ENCODE assay signal across 8 cellular contexts in genomic region chr10:33193057-33193866, GRCh38.
A peak's percentile ranks its signal among the peaks of the same experiment; 100 is the strongest.
DNase-seq lines count a peak whose midpoint lies in the region; ATAC-seq and TF ChIP-seq lines count a peak whose summit lies in the region.

No MANE protein-coding gene starts in this region.

- H3K4me3 ChIP-seq in OCI-LY7 (ENCODE audit: low read depth, low read length, poor library complexity, severe bottlenecking) (no peak overlapping the region), fibroblast of lung (replicated peaks in 1 of 4; ENCODE audit: control extremely low read depth in 1 of 4, insufficient read depth in 1 of 4, low read depth in 3 of 4, low read length in 4 of 4) (no peak overlapping the region)

- peak; percentile 94 for ATAC-seq in GM19351 (IDR thresholded peaks at IDR 0.05; ENCODE audit: unreplicated experiment)

- H3K27me3 ChIP-seq in fibroblast of lung (ENCODE audit: control insufficient read depth, insufficient read depth, low read length), result no peaks in the 10 kb centered on the region

- no peaks in the 10 kb centered on the region for H3K9me3 ChIP-seq in OCI-LY7 (ENCODE audit: low read length)
- no peaks in the 10 kb centered on the region for H3K9me3 ChIP-seq in fibroblast of lung (ENCODE audit: control insufficient read depth, insufficient read depth, low read depth, low read length)

- H3K27ac ChIP-seq in OCI-LY7 (ENCODE audit: low read depth, low read length, poor library complexity, severe bottlenecking) (no peak overlapping the region), fibroblast of lung (ENCODE audit: insufficient read depth, low read length) (peak overlapping the region; percentile 36)

- H2AFZ ChIP-seq in OCI-LY7 (ENCODE audit: low read length), result peak overlapping the region; percentile 26; the same call in 1 of the 2 replicates
- no peak overlapping the region for H2AFZ ChIP-seq in fibroblast of lung (ENCODE audit: low read length)

- peaks cover 12% of the 10 kb centered on the region for H3K4me1 Mint-ChIP-seq in CD14-positive monocyte
- peaks cover 6% of the 10 kb centered on the region for H3K4me1 Mint-ChIP-seq in activated T-cell treated with anti-CD3 and anti-CD28 coated beads, Interleukin-2, amount 50 U/mL, for 24 hours (ENCODE audit: low read depth)
- H3K4me1 Mint-ChIP-seq in nephron, result peaks cover 50% of the 10 kb centered on the region

- intact Hi-C loops in CD14-positive monocyte (cut with micrococcal nuclease) (loop anchor here (5.0 kb wide), 1 partner anchor 1444 kb away; no protein-coding TSS in a partner anchor), OCI-LY7 (cut with micrococcal nuclease; ENCODE audit: unreplicated experiment) (loop anchor here (5.0 kb wide), 1 partner anchor 1444 kb away; no protein-coding TSS in a partner anchor)

- POLR2A ChIA-PET in OCI-LY7 (lab: Charles Lee), result interaction anchor here (0.6 to 1.6 kb wide), 3 partner anchors 13 to 254 kb away, joined by 3 to 4 read pairs (median 4); no protein-coding TSS in a partner anchor

- DNase-seq in CD14-positive monocyte (ENCODE audit: low spot score), result peak; percentile 59
- peak; percentile 34 for DNase-seq in HK-2 (ENCODE audit: unreplicated experiment)
- peak; percentile 78 for DNase-seq in OCI-LY7 (ENCODE audit: low spot score)
- DNase-seq in activated T-cell treated with anti-CD3 and anti-CD28 coated beads, Interleukin-2, amount 50 U/mL, for 24 hours, result peak; percentile 75
- peak; percentile 85 to 93 for DNase-seq in fibroblast of lung (ENCODE audit: low read depth in 2 of 2)
- peak; percentile 19 to 72 (median 55) for DNase-seq in stimulated activated naive CD4-positive, alpha-beta T cell (lab: John Stamatoyannopoulos, UW)

- H4K20me1 ChIP-seq in OCI-LY7 (ENCODE audit: insufficient read depth, low read length) (no peaks in the 10 kb centered on the region), fibroblast of lung (ENCODE audit: control insufficient read depth, extremely low read depth, insufficient read depth, low read length) (no peaks in the 10 kb centered on the region)

- CTCF ChIA-PET in OCI-LY7 (lab: Charles Lee; ENCODE audit: unreplicated experiment), result interaction anchor here (0.9 kb wide), 1 partner anchor 10 kb away, joined by 3 read pairs; no protein-coding TSS in a partner anchor

- H3K4me3 Mint-ChIP-seq in CD14-positive monocyte (peak overlapping the region in 1 of 2 donors; percentile 31), nephron (no peak overlapping the region)
- no peak overlapping the region for H3K4me3 Mint-ChIP-seq in activated T-cell treated with anti-CD3 and anti-CD28 coated beads, Interleukin-2, amount 50 U/mL, for 24 hours

- peaks cover 4% of the 10 kb centered on the region for H3K4me1 ChIP-seq in OCI-LY7 (ENCODE audit: insufficient read depth, low read length, poor library complexity, severe bottlenecking)
- H3K4me1 ChIP-seq in fibroblast of lung (ENCODE audit: control insufficient read depth, extremely low read depth, insufficient read depth, low read length), result peaks cover 27% of the 10 kb centered on the region

- H3K9me3 Mint-ChIP-seq in CD14-positive monocyte (no peaks in the 10 kb centered on the region), nephron (no peaks in the 10 kb centered on the region)
- no peaks in the 10 kb centered on the region for H3K9me3 Mint-ChIP-seq in activated T-cell treated with anti-CD3 and anti-CD28 coated beads, Interleukin-2, amount 50 U/mL, for 24 hours

- no peak overlapping the region for H3K27ac Mint-ChIP-seq in CD14-positive monocyte
- no peak overlapping the region for H3K27ac Mint-ChIP-seq in activated T-cell treated with anti-CD3 and anti-CD28 coated beads, Interleukin-2, amount 50 U/mL, for 24 hours
- peak overlapping the region; percentile 77 to 96 (median 90) for H3K27ac Mint-ChIP-seq in nephron

- no TSS peak for BruUV-seq in OCI-LY7 (replicated peaks; lab: Mats Ljungman, UMichigan)

- no peaks in the 10 kb centered on the region for H3K36me3 Mint-ChIP-seq in CD14-positive monocyte
- H3K36me3 Mint-ChIP-seq in activated T-cell treated with anti-CD3 and anti-CD28 coated beads, Interleukin-2, amount 50 U/mL, for 24 hours (ENCODE audit: low read depth), result no peaks in the 10 kb centered on the region
- H3K36me3 Mint-ChIP-seq in nephron (ENCODE audit: low read depth), result peaks cover 65% of the 10 kb centered on the region

- H3K9ac ChIP-seq in fibroblast of lung (ENCODE audit: insufficient read depth, low read length), result no peak overlapping the region

- H3K9me2 ChIP-seq in OCI-LY7 (ENCODE audit: insufficient read depth, low read length), result no peaks in the 10 kb centered on the region

- no peaks in the 10 kb centered on the region for H3K36me3 ChIP-seq in OCI-LY7 (ENCODE audit: insufficient read depth, low read length)
- H3K36me3 ChIP-seq in fibroblast of lung (ENCODE audit: control insufficient read depth, insufficient read depth, low read length), result peaks cover 10% of the 10 kb centered on the region

- TF ChIP-seq CTCF in CD14-positive monocyte (IDR thresholded peaks at IDR 0.05) (peak; percentile 63), OCI-LY7 (conservative IDR thresholded peaks at IDR 0.05; ENCODE audit: low read length) (peak; percentile 92), fibroblast of lung (conservative IDR thresholded peaks at IDR 0.05 in 1 of 2, IDR thresholded peaks at IDR 0.05 in 1 of 2; ENCODE audit: low read depth in 1 of 2, low read length in 2 of 2) (peak; percentile 66 to 75), nephron (IDR thresholded peaks at IDR 0.05; ENCODE audit: unreplicated experiment in 3 of 3) (peak; percentile 68 to 87 (median 79))

- no peaks in the 10 kb centered on the region for H3K79me2 ChIP-seq in OCI-LY7 (ENCODE audit: insufficient read depth, low read depth, low read length)
- H3K79me2 ChIP-seq in fibroblast of lung (ENCODE audit: control insufficient read depth, insufficient read depth, low read length), result no peaks in the 10 kb centered on the region

- peaks cover 4 to 25% (median 11%) of the 10 kb centered on the region in 3 donors for H3K27me3 Mint-ChIP-seq in CD14-positive monocyte (ENCODE audit: low read depth in 3 of 3)
- peaks cover 30% of the 10 kb centered on the region for H3K27me3 Mint-ChIP-seq in activated T-cell treated with anti-CD3 and anti-CD28 coated beads, Interleukin-2, amount 50 U/mL, for 24 hours
- no peaks in the 10 kb centered on the region for H3K27me3 Mint-ChIP-seq in nephron (ENCODE audit: low read depth)

- no peak overlapping the region for H3K4me2 ChIP-seq in OCI-LY7 (ENCODE audit: low read length)
- H3K4me2 ChIP-seq in fibroblast of lung (ENCODE audit: extremely low read depth, insufficient read depth, low read length), result no peak overlapping the region

Comparison
In these comparisons a context has a peak if more than half of its experiments do, and no peak if none do; other contexts are left out.
1. DNase-seq: peak in every context shown above with its lines; median percentile 89 in fibroblast of lung; 78 in OCI-LY7; 75 in activated T-cell treated with anti-CD3 and anti-CD28 coated beads, Interleukin-2, amount 50 U/mL, for 24 hours; 59 in CD14-positive monocyte; 55 in stimulated activated naive CD4-positive, alpha-beta T cell; 34 in HK-2.
2. H3K27ac Mint-ChIP-seq: peak in nephron (3 of 3); none in CD14-positive monocyte (0 of 7) and activated T-cell treated with anti-CD3 and anti-CD28 coated beads, Interleukin-2, amount 50 U/mL, for 24 hours (single experiment).
3. Peak in every context shown above with its lines, with median percentiles within 50 percentile points of each other: CTCF ChIP-seq.